In genomic region chr3:49158108-49158709, GRCh38 we compare ENCODE assay signal across 8 cellular contexts. TPM values are rescaled to one million over a fixed set of nuclear protein-coding genes. Genes with fewer than 3 reads are reported as not detected.
DNase-seq lines count a peak whose midpoint lies in the region; ATAC-seq and TF ChIP-seq lines count a peak whose summit lies in the region.

No MANE protein-coding gene starts in this region.

- peaks cover 0 to 3% (median 3%) of the 10 kb centered on the region in 3 donors for H3K27me3 Mint-ChIP-seq in CD14-positive monocyte (ENCODE audit: low read depth in 3 of 3)
- no peaks in the 10 kb centered on the region for H3K27me3 Mint-ChIP-seq in activated B cell treated with CpG ODN at 0.5 μM for 24 hours

- TF ChIP-seq POLR2A in sigmoid colon (IDR thresholded peaks at IDR 0.05): no peak

- TF ChIP-seq CTCF in CD14-positive monocyte (IDR thresholded peaks at IDR 0.05) (peak; percentile 66), activated B cell treated with CpG ODN at 0.5 μM for 24 hours (IDR thresholded peaks at IDR 0.05) (no peak), neutrophil (IDR thresholded peaks at IDR 0.05) (peak; percentile 34), sigmoid colon (IDR thresholded peaks at IDR 0.05) (no peak)

- peak; percentile 63 for DNase-seq in CD14-positive monocyte (ENCODE audit: low spot score)
- peak; percentile 62 for DNase-seq in Jurkat, Clone E6-1 (ENCODE audit: low read depth, low spot score)
- DNase-seq in activated B cell treated with CpG ODN at 0.5 μM for 24 hours: peak; percentile 26
- peak; percentile 58 for DNase-seq in effector CD4-positive, alpha-beta T cell
- DNase-seq in NCI-H2227 treated with DMSO at 0.1 percent for 48 hours (lab: John Stamatoyannopoulos, UW): no peak
- no peak for DNase-seq in sigmoid colon
- no peak for DNase-seq in NCI-H2029 treated with DMSO at 0.1 percent for 48 hours (lab: John Stamatoyannopoulos, UW)

- H3K9me3 Mint-ChIP-seq in CD14-positive monocyte: no peaks in the 10 kb centered on the region
- no peaks in the 10 kb centered on the region for H3K9me3 Mint-ChIP-seq in activated B cell treated with CpG ODN at 0.5 μM for 24 hours

- H3K4me1 ChIP-seq in neutrophil (ENCODE audit: control insufficient read depth in 1 of 2, insufficient read depth in 1 of 2, low read depth in 1 of 2, low read length in 1 of 2): peaks cover 5 to 11% of the 10 kb centered on the region in 2 experiments
- H3K4me1 ChIP-seq in sigmoid colon: no peaks in the 10 kb centered on the region

- CTCF ChIA-PET in activated B cell treated with CpG ODN at 0.5 μM for 24 hours (lab: Charles Lee): interaction anchor here (1.0 to 5.0 kb wide), 4 partner anchors 11 to 170 kb away, joined by 3 to 46 read pairs (median 4); partner anchors contain the start of genes P4HTM, QRICH1 and USP19

- H3K27me3 ChIP-seq in neutrophil: no peaks in the 10 kb centered on the region
- H3K27me3 ChIP-seq in sigmoid colon: no peaks in the 10 kb centered on the region

- peak overlapping the region in 1 of 7 donors; percentile 21 for H3K27ac Mint-ChIP-seq in CD14-positive monocyte
- no peak overlapping the region for H3K27ac Mint-ChIP-seq in activated B cell treated with CpG ODN at 0.5 μM for 24 hours

- H3K4me1 Mint-ChIP-seq in CD14-positive monocyte (peaks cover 12% of the 10 kb centered on the region), activated B cell treated with CpG ODN at 0.5 μM for 24 hours (peaks cover 2% of the 10 kb centered on the region)

- H3K9me3 ChIP-seq in neutrophil (no peaks in the 10 kb centered on the region), sigmoid colon (no peaks in the 10 kb centered on the region)

- no peak overlapping the region for H3K4me3 ChIP-seq in Jurkat, Clone E6-1 (ENCODE audit: low read length)
- H3K4me3 ChIP-seq in neutrophil (ENCODE audit: low read depth in 1 of 2, low read length in 1 of 2) (no peak overlapping the region), sigmoid colon (no peak overlapping the region)

- H3K27ac ChIP-seq in neutrophil (no peak overlapping the region), sigmoid colon (no peak overlapping the region)

- peaks cover 10 to 23% of the 10 kb centered on the region in 2 donors for H3K36me3 Mint-ChIP-seq in CD14-positive monocyte
- peaks cover 13% of the 10 kb centered on the region for H3K36me3 Mint-ChIP-seq in activated B cell treated with CpG ODN at 0.5 μM for 24 hours (ENCODE audit: low read depth)

- 57 to 70% methylated on average over 5 of the region's 5 CpGs for WGBS in sigmoid colon, 2 donors

- ATAC-seq in activated B cell treated with CpG ODN at 0.5 μM for 24 hours (ENCODE audit: low read depth): peak; percentile 84

- H3K4me3 Mint-ChIP-seq in CD14-positive monocyte: no peak overlapping the region
- H3K4me3 Mint-ChIP-seq in activated B cell treated with CpG ODN at 0.5 μM for 24 hours: no peak overlapping the region

- H3K36me3 ChIP-seq in neutrophil (peaks cover 15% of the 10 kb centered on the region), sigmoid colon (peaks cover 0 to 8% (median 4%) of the 10 kb centered on the region in 4 donors)

- TF ChIP-seq EP300 in sigmoid colon (IDR thresholded peaks at IDR 0.05): no peak

- POLR2A ChIA-PET in activated B cell treated with CpG ODN at 0.5 μM for 24 hours (lab: Charles Lee): interaction anchor here (0.5 kb wide), 1 partner anchor 10 kb away, joined by 11 read pairs; no protein-coding TSS in a partner anchor

- intact Hi-C loops in CD14-positive monocyte (cut with micrococcal nuclease) (loop anchor here (5.0 to 10.0 kb wide), 2 partner anchors 163 to 171 kb away; partner anchors contain the start of gene P4HTM (in 1 of the 2)), activated B cell treated with CpG ODN at 0.5 μM for 24 hours (cut with micrococcal nuclease) (loop anchor here (1.0 to 10.0 kb wide), 3 partner anchors 63 to 423 kb away; partner anchors contain the start of gene QRICH1), sigmoid colon (cut with DNase I) (no loop called here)

RNA-seq across cellular contexts. Expression of gene CCDC71, which starts 7.9 kb away (rescaled TPM):
- polyA plus RNA-seq in CD14-positive monocyte (1 to 10 TPM; 1.0 to 1.2 TPM), sigmoid colon (10 to 100 TPM; 13.4 to 23.0 (median 15.6) TPM)
- 28.9 TPM for polyA plus RNA-seq in Jurkat, Clone E6-1 (2012; ENCODE audit: insufficient read depth, insufficient read length)
- total RNA-seq in activated B cell treated with CpG ODN at 0.5 μM for 24 hours (28.3 and 28.9 TPM in 2 replicates), sigmoid colon (10 to 100 TPM; 12.5 to 27.3 (median 16.4) TPM)

RNA-seq across cellular contexts. Expression of gene KLHDC8B, which starts 13.2 kb away (rescaled TPM):
- polyA plus RNA-seq in CD14-positive monocyte (10 to 100 TPM in 1 of 2 donors, 1 to 10 TPM in 1; 7.5 to 12.9 TPM), sigmoid colon (10 to 100 TPM; 11.3 to 27.6 (median 16.1) TPM)
- 3.4 TPM for polyA plus RNA-seq in Jurkat, Clone E6-1 (2012; ENCODE audit: insufficient read depth, insufficient read length)
- total RNA-seq in activated B cell treated with CpG ODN at 0.5 μM for 24 hours (1.1 and 1.2 TPM in 2 replicates), sigmoid colon (100 to 1,000 TPM in 2 of 4 donors, 10 to 100 TPM in 2; 95.3 to 134 (median 98.0) TPM)

RNA-seq across cellular contexts. Expression of gene LAMB2, which starts 25.4 kb away (rescaled TPM):
- polyA plus RNA-seq in CD14-positive monocyte: 1 to 10 TPM; 4.0 to 7.6 TPM
- not detected for polyA plus RNA-seq in Jurkat, Clone E6-1 (2012; ENCODE audit: insufficient read depth, insufficient read length)
- total RNA-seq in activated B cell treated with CpG ODN at 0.5 μM for 24 hours: not detected in 2 replicates
- total RNA-seq in sigmoid colon: 100 to 1,000 TPM; 252 to 612 (median 330) TPM
- 10 to 100 TPM; 10.2 to 85.0 (median 26.6) TPM for polyA plus RNA-seq in sigmoid colon

RNA-seq across cellular contexts. Expression of gene USP19, which starts 37.6 kb away (rescaled TPM):
- polyA plus RNA-seq in CD14-positive monocyte (10 to 100 TPM; 18.4 to 24.1 TPM), sigmoid colon (10 to 100 TPM; 22.2 to 33.8 (median 27.3) TPM)
- 47.8 TPM for polyA plus RNA-seq in Jurkat, Clone E6-1 (2012; ENCODE audit: insufficient read depth, insufficient read length)
- total RNA-seq in activated B cell treated with CpG ODN at 0.5 μM for 24 hours (62.0 and 75.3 TPM in 2 replicates), sigmoid colon (10 to 100 TPM; 48.2 to 98.4 (median 55.7) TPM)

RNA-seq across cellular contexts. Expression of gene QARS1, which starts 53.7 kb away (rescaled TPM):
- polyA plus RNA-seq in CD14-positive monocyte (100 to 1,000 TPM; 142 TPM), sigmoid colon (100 to 1,000 TPM; 243 to 363 (median 245) TPM)
- 337 TPM for polyA plus RNA-seq in Jurkat, Clone E6-1 (2012; ENCODE audit: insufficient read depth, insufficient read length)
- total RNA-seq in activated B cell treated with CpG ODN at 0.5 μM for 24 hours (321 and 342 TPM in 2 replicates), sigmoid colon (100 to 1,000 TPM; 158 to 262 (median 202) TPM)

Comparison
In these comparisons a context has a peak if more than half of its experiments do, and no peak if none do; other contexts are left out.
1. DNase-seq: peak in CD14-positive monocyte (single experiment), Jurkat, Clone E6-1 (single experiment), activated B cell treated with CpG ODN at 0.5 μM for 24 hours (single experiment) and effector CD4-positive, alpha-beta T cell (single experiment); none in NCI-H2227 treated with DMSO at 0.1 percent for 48 hours (single experiment), sigmoid colon (single experiment) and NCI-H2029 treated with DMSO at 0.1 percent for 48 hours (single experiment).
2. CTCF ChIP-seq: peak in CD14-positive monocyte (single experiment) and neutrophil (single experiment); none in activated B cell treated with CpG ODN at 0.5 μM for 24 hours (single experiment) and sigmoid colon (0 of 4).
3. RNA of gene KLHDC8B, which starts 13.2 kb away (total RNA-seq): 95.3 to 134 TPM in sigmoid colon; 1.1 to 1.2 TPM in activated B cell treated with CpG ODN at 0.5 μM for 24 hours; every median in the first group is over 10 times any median in the second.
4. RNA of gene LAMB2, which starts 25.4 kb away (total RNA-seq): 252 to 612 TPM in sigmoid colon; not detected in activated B cell treated with CpG ODN at 0.5 μM for 24 hours; every median in the first group is over 100 times any median in the second.